Comparison of ENCODE assay signal across 18 cellular contexts in the genomic region with DNA sequence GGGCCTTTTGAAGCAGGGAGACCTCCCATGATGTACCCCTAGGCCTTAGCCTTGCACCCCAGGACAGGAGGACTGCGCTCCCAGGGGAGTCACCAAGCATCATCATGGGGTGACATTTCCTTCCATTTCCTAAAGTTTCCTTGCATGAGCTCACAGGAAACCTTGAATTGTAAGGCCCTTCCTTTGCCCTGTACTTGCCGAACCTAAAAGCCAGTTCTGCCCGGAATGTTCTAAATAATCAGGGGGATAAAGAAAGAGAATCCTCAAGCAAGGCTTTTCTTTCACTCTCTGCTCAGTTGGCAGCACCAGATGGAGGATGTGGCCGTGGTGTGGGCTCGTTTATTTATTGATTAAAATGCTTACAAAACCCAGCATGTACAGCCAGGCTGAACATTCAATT.
"Had no signal": no experiment of that assay in that cellular context is flagged by ENCODE, and none has a peak within 500 bp of the region (broad histone marks: within the 10 kb centered on the region; RNA-seq: fewer than 3 reads in every experiment).

No MANE protein-coding gene starts in this region.

- H3K4me3 ChIP-seq: esophagus squamous epithelium, lung, transverse colon had no signal

- H3K4me3 Mint-ChIP-seq: activated T-cell treated with anti-CD3 and anti-CD28 coated beads, Interleukin-2, amount 50 U/mL, for 72 hours; dendritic cell treated with granulocyte-macrophage colony-stimulating factor and Interleukin-4, amounts not matched to agents 40 ng/mL and 50 ng/mL, for 4 days; mesothelial cell of epicardium; nephron; stimulated activated naive CD8-positive, alpha-beta T cell treated with anti-CD3 and anti-CD28 coated beads, Interleukin-15, Interleukin-2, amounts not matched to agents 100 ng/mL and 50 ng/mL, for 24 hours had no signal

- H3K9me3 Mint-ChIP-seq: activated T-cell treated with anti-CD3 and anti-CD28 coated beads, Interleukin-2, amount 50 U/mL, for 72 hours; dendritic cell treated with granulocyte-macrophage colony-stimulating factor and Interleukin-4, amounts not matched to agents 40 ng/mL and 50 ng/mL, for 4 days; stimulated activated naive CD8-positive, alpha-beta T cell treated with anti-CD3 and anti-CD28 coated beads, Interleukin-15, Interleukin-2, amounts not matched to agents 100 ng/mL and 50 ng/mL, for 24 hours had no signal

- H3K4me1 ChIP-seq: transverse colon had no signal

- H3K27me3 ChIP-seq: esophagus squamous epithelium, transverse colon had no signal

- H3K9me3 ChIP-seq: esophagus squamous epithelium, transverse colon had no signal

- H3K27ac ChIP-seq: esophagus squamous epithelium, transverse colon, WERI-Rb-1 had no signal

- ATAC-seq: activated T-cell treated with anti-CD3 and anti-CD28 coated beads, Interleukin-2, amount 50 U/mL, for 72 hours; left cardiac atrium had no signal

- H3K27ac Mint-ChIP-seq: activated T-cell treated with anti-CD3 and anti-CD28 coated beads, Interleukin-2, amount 50 U/mL, for 72 hours; dendritic cell treated with granulocyte-macrophage colony-stimulating factor and Interleukin-4, amounts not matched to agents 40 ng/mL and 50 ng/mL, for 4 days; mesothelial cell of epicardium had no signal

- H3K4me1 Mint-ChIP-seq: mesothelial cell of epicardium had no signal

- DNase-seq: activated CD4-positive, alpha-beta T cell treated with anti-CD3 and anti-CD28 coated beads for 1 hour; activated effector memory CD4-positive, alpha-beta T cell treated with anti-CD3 and anti-CD28 coated beads, Interleukin-2, amount 50 U/mL, for 16 hours; activated naive CD4-positive, alpha-beta T cell treated with anti-CD3 and anti-CD28 coated beads, Interleukin-2, amount 50 U/mL, for 16 hours; activated T-cell treated with anti-CD3 and anti-CD28 coated beads, Interleukin-2, amount 50 U/mL, for 72 hours; aorta; effector memory CD4-positive, alpha-beta T cell; esophagus squamous epithelium; hippocampal formation; left cardiac atrium; stimulated activated CD4-positive, alpha-beta T cell treated with anti-CD3 and anti-CD28 coated beads, Interleukin-2, amount 100 ng/mL, for 24 hours; SW 1271; transverse colon; WERI-Rb-1 had no signal

- H3K36me3 ChIP-seq: esophagus squamous epithelium, transverse colon, WERI-Rb-1 had no signal

- H3K36me3 Mint-ChIP-seq: mesothelial cell of epicardium had no signal

- H3K27me3 Mint-ChIP-seq: dendritic cell treated with granulocyte-macrophage colony-stimulating factor and Interleukin-4, amounts not matched to agents 40 ng/mL and 50 ng/mL, for 4 days; stimulated activated naive CD8-positive, alpha-beta T cell treated with anti-CD3 and anti-CD28 coated beads, Interleukin-15, Interleukin-2, amounts not matched to agents 100 ng/mL and 50 ng/mL, for 24 hours had no signal
